11 cellular contexts compared by ENCODE assay signal in genomic region chr3:194300392-194300758, GRCh38.
DNase-seq lines count a peak whose midpoint lies in the region; ATAC-seq, FAIRE-seq and TF ChIP-seq lines count a peak whose summit lies in the region.
"Had no signal": no experiment of that assay in that cellular context is flagged by ENCODE, and none has a peak within 500 bp of the region (broad histone marks: within the 10 kb centered on the region; RNA-seq: fewer than 3 reads in every experiment).

No MANE protein-coding gene starts in this region.

- ATAC-seq in HG03039 (IDR thresholded peaks at IDR 0.05; ENCODE audit: unreplicated experiment), result no peak

- H3K9me3 ChIP-seq in HAP-1, result no peaks in the 10 kb centered on the region

- H3K36me3 ChIP-seq in HAP-1 (replicated peaks), result no peaks in the 10 kb centered on the region

- DNase-seq in AG10803 (ENCODE audit: low read depth) (peak; percentile 73), NCI-H82 (lab: John Stamatoyannopoulos, UW) (peak; percentile 97), globus pallidus (ENCODE audit: low spot score) (peak; percentile 60), HAP-1 (ENCODE audit: low spot score in 2 of 2) (no peak), H54 (ENCODE audit: insufficient read length, low spot score) (no peak)
- DNase-seq in stimulated activated CD8-positive, alpha-beta memory T cell treated with anti-CD3 and anti-CD28 coated beads, Interleukin-4, amount 100 ng/mL, for 48 hours, result no peak
- DNase-seq: CD8-positive, alpha-beta memory T cell; NCI-H1930 had no signal

- peaks cover 7% of the 10 kb centered on the region for H3K27me3 Mint-ChIP-seq in nephron (ENCODE audit: low read depth)

- in situ Hi-C loops in HAP-1 (cut with MboI; ENCODE audit: low sequenced_read_pairs), result loop anchor here (25.0 kb wide), 2 partner anchors 338 to 638 kb away; no protein-coding TSS in a partner anchor

- H3K36me3 Mint-ChIP-seq in nephron (ENCODE audit: low read depth), result no peaks in the 10 kb centered on the region
- H3K36me3 Mint-ChIP-seq: CD8-positive, alpha-beta memory T cell had no signal

- no peak for FAIRE-seq in H54 (lab: Jason Lieb, UNC)
- FAIRE-seq: frontal cortex had no signal

- H3K27ac Mint-ChIP-seq in nephron, result peak overlapping the region; percentile 68 to 86 (median 73)
- H3K27ac Mint-ChIP-seq: CD8-positive, alpha-beta memory T cell had no signal

- H3K4me1 Mint-ChIP-seq in nephron, result peaks cover 31% of the 10 kb centered on the region

- peak overlapping the region in 1 of 3 experiments; percentile 31 for H3K4me3 Mint-ChIP-seq in nephron
- H3K4me3 Mint-ChIP-seq: CD8-positive, alpha-beta memory T cell had no signal

- TF ChIP-seq CTCF in AG10803 (conservative IDR thresholded peaks at IDR 0.05; ENCODE audit: low read length) (peak; percentile 21; the same call in 1 of the 2 replicates), nephron (IDR thresholded peaks at IDR 0.05; ENCODE audit: unreplicated experiment in 3 of 3) (no peak)

- peaks cover 13% of the 10 kb centered on the region for H3K4me1 ChIP-seq in HAP-1

- H3K27me3 ChIP-seq in HAP-1 (ENCODE audit: low read depth), result no peaks in the 10 kb centered on the region

- H3K4me3 ChIP-seq in AG10803 (ENCODE audit: low read length) (no peak overlapping the region), HAP-1 (no peak overlapping the region)

- no peak for TF ChIP-seq POLR2A in H54 (IDR thresholded peaks at IDR 0.05; ENCODE audit: low read depth, low read length)

- no peaks in the 10 kb centered on the region for H3K9me3 Mint-ChIP-seq in nephron

Comparison
In these comparisons a context has a peak if more than half of its experiments do, and no peak if none do; other contexts are left out.
1. DNase-seq: peak in AG10803 (single experiment), NCI-H82 (single experiment) and globus pallidus (single experiment); none in HAP-1 (0 of 2), H54 (single experiment) and stimulated activated CD8-positive, alpha-beta memory T cell treated with anti-CD3 and anti-CD28 coated beads, Interleukin-4, amount 100 ng/mL, for 48 hours (single experiment).